In genomic region chr20:21104921-21105320, GRCh38 we compare ENCODE assay signal across 17 cellular contexts. TPM values are rescaled to one million over a fixed set of nuclear protein-coding genes. Genes with fewer than 3 reads are reported as not detected.
"Had no signal": no experiment of that assay in that cellular context is flagged by ENCODE, and none has a peak within 500 bp of the region (broad histone marks: within the 10 kb centered on the region; RNA-seq: fewer than 3 reads in every experiment).

No MANE protein-coding gene starts in this region.

- H3K36me3 ChIP-seq: lower lobe of right lung, neutrophil, right atrium auricular region, tibial artery had no signal

- DNase-seq: activated CD4-positive, alpha-beta T cell treated with anti-CD3 and anti-CD28 coated beads, Interleukin-2, amount 50 U/mL, for 1 hour; activated effector memory CD4-positive, alpha-beta T cell treated with Interleukin-2 at 50 U/mL for 16 hours; amniotic stem cell; cerebellar nuclear complex; dermis blood vessel endothelial cell; left cardiac atrium; lower lobe of right lung; posterior cingulate gyrus; small intestine; T-helper 2 cell; tibial artery had no signal

- H3K4me3 ChIP-seq: lower lobe of right lung, tibial artery had no signal

- H3K9me3 ChIP-seq: lower lobe of right lung, neutrophil, right atrium auricular region, tibial artery had no signal

- ATAC-seq: esophagus mucosa, left cardiac atrium, lower lobe of right lung had no signal

- H3K27ac ChIP-seq: lower lobe of right lung, neutrophil, right atrium auricular region, tibial artery had no signal

RNA-seq across cellular contexts. Expression of gene LINC00237, which starts 1.2 kb away (rescaled TPM):
- total RNA-seq: dermis blood vessel endothelial cell, esophagus mucosa, fibroblast of villous mesenchyme, left cardiac atrium, lower lobe of right lung, mesothelial cell of epicardium, myocyte, right atrium auricular region had no signal
- polyA plus RNA-seq: small intestine had no signal
